24 cellular contexts compared by ENCODE assay signal in the genomic region with DNA sequence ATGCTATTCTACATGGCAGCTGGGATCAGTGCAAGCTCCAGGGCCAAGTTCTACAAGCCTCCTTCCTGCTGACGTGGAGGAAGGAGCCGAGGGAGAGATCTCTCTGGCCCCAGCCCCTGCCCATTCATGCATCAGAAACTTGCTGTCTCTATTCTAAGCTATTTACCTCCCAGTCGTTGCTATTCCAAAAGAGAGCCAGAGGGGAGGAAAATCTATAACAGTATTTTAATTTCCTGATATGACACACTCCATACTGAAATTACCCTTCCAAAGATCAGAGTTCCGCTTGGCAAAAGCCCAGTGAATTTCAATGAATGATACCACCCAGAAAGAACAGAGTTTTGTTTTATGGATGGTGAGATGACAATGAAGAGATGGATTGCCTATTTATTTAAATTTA.
DNase-seq lines count a peak whose midpoint lies in the region; ATAC-seq, FAIRE-seq and TF ChIP-seq lines count a peak whose summit lies in the region.
"Had no signal": no experiment of that assay in that cellular context is flagged by ENCODE, and none has a peak within 500 bp of the region (broad histone marks: within the 10 kb centered on the region; RNA-seq: fewer than 3 reads in every experiment).

No MANE protein-coding gene starts in this region.

- H3K4me3 Mint-ChIP-seq in Calu3 (ENCODE audit: low read depth, unreplicated experiment) (peak overlapping the region; percentile 15), nephron progenitor cell (no peak overlapping the region)
- H3K4me3 Mint-ChIP-seq: B cell; CD4-positive, alpha-beta T cell; CD8-positive, alpha-beta T cell had no signal

- no peaks in the 10 kb centered on the region for H3K27me3 Mint-ChIP-seq in Calu3 (ENCODE audit: unreplicated experiment)
- peaks cover 13% of the 10 kb centered on the region for H3K27me3 Mint-ChIP-seq in nephron progenitor cell (ENCODE audit: low read depth, poor library complexity)

- no peak for ATAC-seq in HG02938 (IDR thresholded peaks at IDR 0.05; ENCODE audit: unreplicated experiment)
- ATAC-seq: A549; CD8-positive, alpha-beta T cell; GM12878 had no signal

- no peaks in the 10 kb centered on the region for H4K20me1 ChIP-seq in H1 (replicated peaks in 1 of 2; ENCODE audit: control insufficient read depth in 1 of 2, insufficient read depth in 2 of 2, low read length in 2 of 2)
- H4K20me1 ChIP-seq: BLaER1 treated with 17β-estradiol and CSF1 and Interleukin-3, amounts not matched to agents 10 nM and 100 nM had no signal

- no peak overlapping the region for H3K23ac ChIP-seq in H1 (ENCODE audit: insufficient read length)

- 86% methylated on average over 4 of the region's 4 CpGs; no CpG with 5 or more reads in 1 of the 2 experiments for WGBS in H1 (ENCODE audit: extremely low coverage in 1 of 2, insufficient coverage in 1 of 2, insufficient read length in 1 of 2, insufficient replicate concordance in 2 of 2, low coverage in 1 of 2, low lambda C conversion rate in 2 of 2, missing lambda C conversion rate in 1 of 2), 2 experiments
- WGBS in prostate gland = 72% methylated on average over 4 of the region's 4 CpGs

- TF ChIP-seq POLR2A in H1 (IDR thresholded peaks at IDR 0.05; ENCODE audit: control extremely low read depth in 1 of 2, low read depth in 2 of 2, low read length in 2 of 2) = no peak
- no peak for TF ChIP-seq POLR2A in prostate gland (IDR thresholded peaks at IDR 0.05)

- no peak for TF ChIP-seq RAD21 in H1 (IDR thresholded peaks at IDR 0.05 in 1 of 2, conservative IDR thresholded peaks at IDR 0.05 in 1 of 2; ENCODE audit: low read depth in 2 of 2, low read length in 2 of 2)

- H3K27ac ChIP-seq in H1 (ENCODE audit: low read depth, low read length) (no peak overlapping the region), prostate gland (no peak overlapping the region)
- H3K27ac ChIP-seq: 22Rv1; A549; BLaER1 treated with 17β-estradiol and CSF1 and Interleukin-3, amounts not matched to agents 10 nM and 100 nM; C4-2B had no signal

- peak overlapping the region; percentile 73 for H3K27ac Mint-ChIP-seq in Calu3 (ENCODE audit: unreplicated experiment)
- H3K27ac Mint-ChIP-seq in nephron progenitor cell = peak overlapping the region; percentile 80
- H3K27ac Mint-ChIP-seq: B cell; CD4-positive, alpha-beta T cell; CD8-positive, alpha-beta T cell had no signal

- no peak overlapping the region for H3K4me2 ChIP-seq in H1 (ENCODE audit: insufficient read depth in 1 of 2, low read depth in 2 of 2, low read length in 2 of 2)
- H3K4me2 ChIP-seq: A549; BLaER1 treated with 17β-estradiol and CSF1 and Interleukin-3, amounts not matched to agents 10 nM and 100 nM had no signal

- H2BK120ac ChIP-seq in H1 (replicated peaks; ENCODE audit: low read depth, low read length) = no peak overlapping the region

- H3K4me1 Mint-ChIP-seq in Calu3 (ENCODE audit: low read depth, unreplicated experiment) (peaks cover 55% of the 10 kb centered on the region), nephron progenitor cell (no peaks in the 10 kb centered on the region)
- H3K4me1 Mint-ChIP-seq: B cell had no signal

- POLR2A ChIA-PET in H1 (lab: Charles Lee; ENCODE audit: partially characterized antibody) = no interaction called here

- no peak overlapping the region for H3K18ac ChIP-seq in H1 (ENCODE audit: extremely low read depth, low read length)

- CTCF ChIA-PET in Calu3 (lab: Charles Lee) = interaction anchor here (0.6 to 1.1 kb wide), 5 partner anchors 35 to 1729 kb away, joined by 3 to 6 read pairs (median 3); no protein-coding TSS in a partner anchor
- CTCF ChIA-PET in H1 (lab: Charles Lee; ENCODE audit: partially characterized antibody) = no interaction called here

- no TSS peak for BruUV-seq in Calu3 (replicated peaks; lab: Mats Ljungman, UMichigan)

- H3K4me3 ChIP-seq in H1 (ENCODE audit: extremely low read depth in 1 of 4, insufficient read depth in 2 of 4, low read depth in 3 of 4, low read length in 4 of 4) (no peak overlapping the region), prostate gland (no peak overlapping the region)
- H3K4me3 ChIP-seq: A549; BLaER1 treated with 17β-estradiol and CSF1 and Interleukin-3, amounts not matched to agents 10 nM and 100 nM; GM12878 had no signal

- H4K8ac ChIP-seq in H1 (ENCODE audit: extremely low read depth, insufficient read depth, low read length) = peak overlapping the region; percentile 28; the same call in 1 of the 2 replicates

- no peak overlapping the region for H2AFZ ChIP-seq in H1 (ENCODE audit: low read length)

- no peak overlapping the region for H3K14ac ChIP-seq in H1 (ENCODE audit: insufficient read length)

- TF ChIP-seq EP300 in H1 (IDR thresholded peaks at IDR 0.05; ENCODE audit: borderline replicate concordance in 1 of 2, low read depth in 2 of 2, low read length in 2 of 2) = no peak

- no peaks in the 10 kb centered on the region for H3K9me3 ChIP-seq in H1 (ENCODE audit: insufficient read depth in 2 of 2, low read depth in 1 of 2, low read length in 1 of 2)
- no peaks in the 10 kb centered on the region for H3K9me3 ChIP-seq in prostate gland
- H3K9me3 ChIP-seq: A549; BLaER1 treated with 17β-estradiol and CSF1 and Interleukin-3, amounts not matched to agents 10 nM and 100 nM; Caco-2 had no signal

- intact Hi-C loops in Calu3 (cut with micrococcal nuclease; ENCODE audit: unreplicated experiment) = loop anchor here (10.0 kb wide), 1 partner anchor 204 kb away; no protein-coding TSS in a partner anchor
- intact Hi-C loops in prostate gland (cut with DNase I) = no loop called here

- no peaks in the 10 kb centered on the region for H3K23me2 ChIP-seq in H1 (ENCODE audit: low read depth, low read length)

- no peak overlapping the region for H2BK12ac ChIP-seq in H1 (ENCODE audit: low read depth, low read length)

- H3K79me1 ChIP-seq in H1 (ENCODE audit: low read depth, low read length) = no peaks in the 10 kb centered on the region

- H3K79me2 ChIP-seq in H1 (ENCODE audit: control insufficient read depth in 1 of 2, insufficient read depth in 2 of 2, low read length in 2 of 2) = no peaks in the 10 kb centered on the region

- DNase-seq in Calu3 (peak; percentile 64), H1 (ENCODE audit: low read depth in 1 of 2, low spot score in 2 of 2) (no peak), nephron progenitor cell (no peak), prostate gland (ENCODE audit: low spot score) (no peak)
- DNase-seq: AML-193; Caco-2; CD4-positive, alpha-beta T cell; CD8-positive, alpha-beta T cell; DMS 273 treated with DMSO at 0.1 percent for 48 hours; DMS153; DMS53; DMS79; DND-41; EL; GDM1 had no signal

- no peak overlapping the region for H2BK20ac ChIP-seq in H1 (ENCODE audit: low read length)

- H4K5ac ChIP-seq in H1 (ENCODE audit: insufficient read length, low read depth, low read length) = no peak overlapping the region

- H4K91ac ChIP-seq in H1 (replicated peaks; ENCODE audit: insufficient read length, low read length) = no peak overlapping the region

- no peak overlapping the region for H3K9ac ChIP-seq in H1 (replicated peaks in 1 of 4; ENCODE audit: extremely low read depth in 1 of 4, low read depth in 3 of 4, low read length in 3 of 4)
- H3K9ac ChIP-seq: BLaER1 treated with 17β-estradiol and CSF1 and Interleukin-3, amounts not matched to agents 10 nM and 100 nM had no signal

- no peak for FAIRE-seq in H1 (lab: Jason Lieb, UNC)
- FAIRE-seq: A549, GM12878, GM12892, GM18507 had no signal

- no peaks in the 10 kb centered on the region for H3K36me3 ChIP-seq in H1 (ENCODE audit: control insufficient read depth in 2 of 4, insufficient read depth in 4 of 4, low read length in 3 of 4)
- H3K36me3 ChIP-seq in prostate gland = no peaks in the 10 kb centered on the region
- H3K36me3 ChIP-seq: BLaER1 treated with 17β-estradiol and CSF1 and Interleukin-3, amounts not matched to agents 10 nM and 100 nM had no signal

- no peak overlapping the region for H3K4ac ChIP-seq in H1 (replicated peaks; ENCODE audit: insufficient read length, low read depth, low read length)

- no peak overlapping the region for H3K56ac ChIP-seq in H1 (replicated peaks; ENCODE audit: insufficient read length, low read depth, low read length)

- H2BK5ac ChIP-seq in H1 (ENCODE audit: low read depth, low read length) = no peak overlapping the region

- H3K27me3 ChIP-seq in H1 (replicated peaks in 1 of 4; ENCODE audit: control insufficient read depth in 3 of 4, extremely low read depth in 1 of 4, insufficient read depth in 3 of 4, low read length in 3 of 4) (no peaks in the 10 kb centered on the region; a peak in 1 of 7 replicates), prostate gland (replicated peaks; ENCODE audit: insufficient read depth) (no peaks in the 10 kb centered on the region)
- H3K27me3 ChIP-seq: BLaER1 treated with 17β-estradiol and CSF1 and Interleukin-3, amounts not matched to agents 10 nM and 100 nM had no signal

- H3K36me3 Mint-ChIP-seq in Calu3 (ENCODE audit: insufficient read depth, unreplicated experiment) (no peaks in the 10 kb centered on the region), nephron progenitor cell (ENCODE audit: low read depth) (no peaks in the 10 kb centered on the region)
- H3K36me3 Mint-ChIP-seq: CD8-positive, alpha-beta T cell had no signal

- no peak overlapping the region for H2AK5ac ChIP-seq in H1 (ENCODE audit: low read depth, low read length)

- TF ChIP-seq CTCF in Calu3 (IDR thresholded peaks at IDR 0.05; ENCODE audit: unreplicated experiment) = no peak
- no peak for TF ChIP-seq CTCF in H1 (IDR thresholded peaks at IDR 0.05; ENCODE audit: control extremely low read depth in 1 of 3, insufficient read depth in 1 of 3, low read depth in 1 of 3, low read length in 3 of 3)
- no peak for TF ChIP-seq CTCF in nephron progenitor cell (IDR thresholded peaks at IDR 0.05)
- TF ChIP-seq CTCF in prostate gland (IDR thresholded peaks at IDR 0.05) = no peak

- H2BK15ac ChIP-seq in H1 (ENCODE audit: low read length) = no peak overlapping the region

- H3K4me1 ChIP-seq in H1 (replicated peaks in 1 of 4; ENCODE audit: control insufficient read depth in 3 of 4, insufficient read depth in 4 of 4, low read length in 3 of 4) (peaks cover 0 to 3% (median 0%) of the 10 kb centered on the region in 4 experiments; a peak in 1 of 7 replicates), prostate gland (replicated peaks) (no peaks in the 10 kb centered on the region)
- H3K4me1 ChIP-seq: A549; BLaER1 treated with 17β-estradiol and CSF1 and Interleukin-3, amounts not matched to agents 10 nM and 100 nM; Caco-2 had no signal

- H3K9me3 Mint-ChIP-seq in Calu3 (ENCODE audit: low read depth, unreplicated experiment) (peaks cover 2% of the 10 kb centered on the region), nephron progenitor cell (no peaks in the 10 kb centered on the region)
- H3K9me3 Mint-ChIP-seq: CD8-positive, alpha-beta T cell had no signal

TF ChIP-seq in H1, 55 proteins besides CTCF, POLR2A, EP300 and RAD21:
- TF ChIP-seq RBBP5 (IDR thresholded peaks at IDR 0.05; ENCODE audit: borderline replicate concordance, low read depth, low read length) (no peak), RXRA (IDR thresholded peaks at IDR 0.05; ENCODE audit: insufficient read depth, low read depth, low read length) (no peak), POLR2AphosphoS5 (IDR thresholded peaks at IDR 0.05; ENCODE audit: low read depth, low read length) (no peak), JUN (IDR thresholded peaks at IDR 0.05; ENCODE audit: low read depth, low read length) (no peak), JUND (IDR thresholded peaks at IDR 0.05; ENCODE audit: low read length) (no peak)
TF ChIP-seq in H1: peak in this region for 0.
